In the genomic region with DNA sequence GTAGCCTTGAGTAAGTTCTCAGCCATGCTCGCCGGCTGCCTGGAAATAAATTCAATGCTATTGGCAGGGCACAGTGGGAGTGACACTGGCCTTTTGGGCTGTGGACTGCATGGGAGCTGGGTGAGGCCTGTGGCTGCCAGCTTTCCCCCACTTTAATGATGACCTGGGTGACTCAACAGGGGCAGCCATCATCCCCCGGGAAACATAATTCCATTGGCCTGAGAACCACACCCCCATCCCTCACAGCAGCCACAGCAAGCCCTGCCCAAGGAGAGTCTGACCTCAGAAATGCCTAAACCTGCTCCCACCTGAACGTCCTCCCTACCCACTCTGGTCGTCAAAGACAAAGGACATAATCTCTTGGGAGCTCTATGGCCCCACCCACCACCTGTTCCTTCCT, we compare ENCODE assay signal across 19 cellular contexts.
"Had no signal": no experiment of that assay in that cellular context is flagged by ENCODE, and none has a peak within 500 bp of the region (broad histone marks: within the 10 kb centered on the region; RNA-seq: fewer than 3 reads in every experiment).

No MANE protein-coding gene starts in this region.

- H3K36me3 ChIP-seq: colonic mucosa, esophagus squamous epithelium, left lung, neutrophil had no signal

- ATAC-seq: activated CD8-positive, alpha-beta T cell treated with anti-CD3 and anti-CD28 coated beads for 36 hours; activated naive CD4-positive, alpha-beta T cell treated with anti-CD3 and anti-CD28 coated beads, Interleukin-2, amount 50 U/mL, for 72 hours; activated T-cell treated with anti-CD3 and anti-CD28 coated beads, Interleukin-2, amount 50 U/mL, for 4 hours; foreskin keratinocyte; left lung; naive thymus-derived CD8-positive, alpha-beta T cell; stimulated activated naive CD8-positive, alpha-beta T cell treated with anti-CD3 and anti-CD28 coated beads, Interleukin-15, Interleukin-2, amounts not matched to agents 100 U/mL and 50 U/mL, for 24 hours; WTC11 had no signal

- H3K27me3 Mint-ChIP-seq: activated CD8-positive, alpha-beta T cell treated with anti-CD3 and anti-CD28 coated beads for 36 hours; naive thymus-derived CD8-positive, alpha-beta T cell had no signal

- H3K4me1 ChIP-seq: colonic mucosa, esophagus squamous epithelium, foreskin keratinocyte, left lung had no signal

- H3K4me3 Mint-ChIP-seq: activated CD8-positive, alpha-beta T cell treated with anti-CD3 and anti-CD28 coated beads for 36 hours; activated T-cell treated with anti-CD3 and anti-CD28 coated beads, Interleukin-2, amount 50 U/mL, for 4 hours; WTC11 had no signal

- H3K27ac ChIP-seq: colonic mucosa, esophagus squamous epithelium, foreskin keratinocyte, left lung, neutrophil had no signal

- H3K9me3 ChIP-seq: colonic mucosa, esophagus squamous epithelium, neutrophil had no signal

- DNase-seq: activated CD4-positive, alpha-beta T cell treated with anti-CD3 and anti-CD28 coated beads for 4 hours; activated CD8-positive, alpha-beta T cell treated with anti-CD3 and anti-CD28 coated beads for 36 hours; activated effector memory CD4-positive, alpha-beta T cell treated with anti-CD3 and anti-CD28 coated beads, Interleukin-2, amount 50 U/mL, for 16 hours; activated T-cell treated with anti-CD3 and anti-CD28 coated beads, Interleukin-2, amount 50 U/mL, for 4 hours; central memory CD4-positive, alpha-beta T cell; colonic mucosa; esophagus squamous epithelium; glutamatergic neuron; hypothalamus; kidney; left lung; naive thymus-derived CD8-positive, alpha-beta T cell; stimulated activated CD4-positive, alpha-beta T cell treated with anti-CD3 and anti-CD28 coated beads, Interleukin-2, amount 100 ng/mL, for 48 hours; stimulated activated naive CD8-positive, alpha-beta T cell treated with anti-CD3 and anti-CD28 coated beads, Interleukin-15, Interleukin-2, amounts not matched to agents 100 U/mL and 50 U/mL, for 24 hours; trophoblast cell had no signal

- H3K27ac Mint-ChIP-seq: activated CD8-positive, alpha-beta T cell treated with anti-CD3 and anti-CD28 coated beads for 36 hours; WTC11 had no signal

- H3K4me3 ChIP-seq: colonic mucosa, esophagus squamous epithelium, left lung had no signal

- H3K4me1 Mint-ChIP-seq: WTC11 had no signal

- H3K27me3 ChIP-seq: colonic mucosa, esophagus squamous epithelium, foreskin keratinocyte, left lung, neutrophil had no signal
